Comparison of ENCODE assay signal across 1 cellular context in the genomic region with DNA sequence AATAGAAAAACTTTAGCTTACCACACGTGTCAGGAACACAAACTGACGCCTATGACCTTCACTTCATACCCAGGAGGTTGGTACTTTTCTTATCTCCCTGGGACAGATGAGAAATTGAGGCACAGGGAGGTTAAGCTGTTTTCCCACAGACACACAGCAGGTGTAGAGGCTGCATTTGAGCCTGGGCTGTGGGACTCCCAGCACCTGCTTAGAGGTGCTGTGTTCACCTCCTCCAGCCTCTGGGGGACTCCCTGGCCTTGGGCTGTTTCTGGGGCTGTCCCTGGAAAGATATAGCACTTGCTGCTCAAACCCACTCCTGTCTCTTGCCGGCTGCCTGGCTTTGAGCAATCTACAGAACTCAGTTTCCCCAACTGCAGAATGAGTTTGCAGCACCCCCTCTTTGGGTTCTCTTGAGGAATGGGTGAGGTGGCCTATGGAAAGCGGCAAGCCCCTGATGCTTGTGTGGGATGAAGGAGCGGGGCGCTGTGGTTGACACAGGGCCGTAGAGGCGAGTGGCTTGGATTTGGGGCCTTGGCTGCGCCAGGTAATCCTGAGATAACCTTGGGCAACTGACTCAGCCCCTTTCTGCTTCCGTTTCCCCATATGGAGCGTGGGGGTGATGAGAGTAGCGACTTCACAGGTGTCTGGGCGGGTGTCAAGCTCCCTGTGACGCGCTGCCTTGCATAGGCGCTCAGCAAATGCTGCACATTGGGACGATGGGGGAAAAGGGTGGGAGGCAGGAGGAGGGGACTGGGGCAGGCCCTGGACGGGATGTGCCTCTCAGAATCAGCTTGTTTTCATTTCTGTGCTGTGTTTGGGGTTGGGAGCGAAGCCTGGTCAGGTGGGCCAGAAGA.
TF ChIP-seq lines count a peak whose summit lies in the region.

No MANE protein-coding gene starts in this region.

TF ChIP-seq in GM12878, 131 proteins besides CTCF, POLR2A, EP300 and RAD21 (continues in another document):
- TF ChIP-seq, protein P1, sequence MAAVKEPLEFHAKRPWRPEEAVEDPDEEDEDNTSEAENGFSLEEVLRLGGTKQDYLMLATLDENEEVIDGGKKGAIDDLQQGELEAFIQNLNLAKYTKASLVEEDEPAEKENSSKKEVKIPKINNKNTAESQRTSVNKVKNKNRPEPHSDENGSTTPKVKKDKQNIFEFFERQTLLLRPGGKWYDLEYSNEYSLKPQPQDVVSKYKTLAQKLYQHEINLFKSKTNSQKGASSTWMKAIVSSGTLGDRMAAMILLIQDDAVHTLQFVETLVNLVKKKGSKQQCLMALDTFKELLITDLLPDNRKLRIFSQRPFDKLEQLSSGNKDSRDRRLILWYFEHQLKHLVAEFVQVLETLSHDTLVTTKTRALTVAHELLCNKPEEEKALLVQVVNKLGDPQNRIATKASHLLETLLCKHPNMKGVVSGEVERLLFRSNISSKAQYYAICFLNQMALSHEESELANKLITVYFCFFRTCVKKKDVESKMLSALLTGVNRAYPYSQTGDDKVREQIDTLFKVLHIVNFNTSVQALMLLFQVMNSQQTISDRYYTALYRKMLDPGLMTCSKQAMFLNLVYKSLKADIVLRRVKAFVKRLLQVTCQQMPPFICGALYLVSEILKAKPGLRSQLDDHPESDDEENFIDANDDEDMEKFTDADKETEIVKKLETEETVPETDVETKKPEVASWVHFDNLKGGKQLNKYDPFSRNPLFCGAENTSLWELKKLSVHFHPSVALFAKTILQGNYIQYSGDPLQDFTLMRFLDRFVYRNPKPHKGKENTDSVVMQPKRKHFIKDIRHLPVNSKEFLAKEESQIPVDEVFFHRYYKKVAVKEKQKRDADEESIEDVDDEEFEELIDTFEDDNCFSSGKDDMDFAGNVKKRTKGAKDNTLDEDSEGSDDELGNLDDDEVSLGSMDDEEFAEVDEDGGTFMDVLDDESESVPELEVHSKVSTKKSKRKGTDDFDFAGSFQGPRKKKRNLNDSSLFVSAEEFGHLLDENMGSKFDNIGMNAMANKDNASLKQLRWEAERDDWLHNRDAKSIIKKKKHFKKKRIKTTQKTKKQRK (IDR thresholded peaks at IDR 0.05; ENCODE audit: low read depth, low read length), result no peak
- TF ChIP-seq POLR2AphosphoS2 (IDR thresholded peaks at IDR 0.05; ENCODE audit: low read depth, low read length) (no peak), SMARCA5 (IDR thresholded peaks at IDR 0.05) (0 out of 2 replicates have a peak, but pooled peaks have one; percentile 62), TARDBP (IDR thresholded peaks at IDR 0.05; ENCODE audit: borderline replicate concordance) (no peak), ASH2L (IDR thresholded peaks at IDR 0.05; ENCODE audit: borderline replicate concordance, low read depth) (no peak), DPF2 (IDR thresholded peaks at IDR 0.05) (0 out of 2 replicates have a peak, but pooled peaks have one; percentile 38), ETV6 (conservative IDR thresholded peaks at IDR 0.05 in 1 of 2, IDR thresholded peaks at IDR 0.05 in 1 of 2; ENCODE audit: borderline replicate concordance in 1 of 2, low read depth in 1 of 2) (no peak), SUZ12 (IDR thresholded peaks at IDR 0.05; ENCODE audit: unreplicated experiment) (no peak), PML (IDR thresholded peaks at IDR 0.05; ENCODE audit: low read length) (no peak), CHD1 (IDR thresholded peaks at IDR 0.05; ENCODE audit: low read depth, low read length) (no peak), MTA3 (IDR thresholded peaks at IDR 0.05; ENCODE audit: borderline replicate concordance, low read length) (no peak), KAT2A (conservative IDR thresholded peaks at IDR 0.05; ENCODE audit: control insufficient read depth, low read depth, low read length) (no peak), SRF (IDR thresholded peaks at IDR 0.05; ENCODE audit: low read depth in 2 of 2, low read length in 2 of 2) (peak; percentile 82 to 92), KDM1A (IDR thresholded peaks at IDR 0.05; ENCODE audit: borderline replicate concordance) (no peak), PAX5 (IDR thresholded peaks at IDR 0.05; ENCODE audit: borderline replicate concordance, low read depth, low read length) (no peak), TCF3 (IDR thresholded peaks at IDR 0.05; ENCODE audit: borderline replicate concordance, insufficient read depth, low read depth, low read length) (no peak), NFXL1 (IDR thresholded peaks at IDR 0.05; ENCODE audit: borderline replicate concordance) (0 out of 2 replicates have a peak, but pooled peaks have one; percentile 50), NR2C2 (IDR thresholded peaks at IDR 0.05; ENCODE audit: borderline replicate concordance, control insufficient read depth, insufficient read length, low read depth) (no peak), EZH2 (IDR thresholded peaks at IDR 0.05; ENCODE audit: borderline replicate concordance, control insufficient read depth, low read depth, low read length) (no peak), TCF7 (IDR thresholded peaks at IDR 0.05; ENCODE audit: borderline replicate concordance) (no peak), HDAC6 (IDR thresholded peaks at IDR 0.05; ENCODE audit: unreplicated experiment) (no peak), CBX3 (IDR thresholded peaks at IDR 0.05; ENCODE audit: borderline replicate concordance, low read depth) (no peak), LARP7 (IDR thresholded peaks at IDR 0.05) (no peak), GABPA (IDR thresholded peaks at IDR 0.05; ENCODE audit: low read depth) (no peak), JUND (IDR thresholded peaks at IDR 0.05; ENCODE audit: low read depth, low read length) (no peak), SMAD5 (IDR thresholded peaks at IDR 0.05; ENCODE audit: low read depth) (no peak)
- TF ChIP-seq, protein P2, sequence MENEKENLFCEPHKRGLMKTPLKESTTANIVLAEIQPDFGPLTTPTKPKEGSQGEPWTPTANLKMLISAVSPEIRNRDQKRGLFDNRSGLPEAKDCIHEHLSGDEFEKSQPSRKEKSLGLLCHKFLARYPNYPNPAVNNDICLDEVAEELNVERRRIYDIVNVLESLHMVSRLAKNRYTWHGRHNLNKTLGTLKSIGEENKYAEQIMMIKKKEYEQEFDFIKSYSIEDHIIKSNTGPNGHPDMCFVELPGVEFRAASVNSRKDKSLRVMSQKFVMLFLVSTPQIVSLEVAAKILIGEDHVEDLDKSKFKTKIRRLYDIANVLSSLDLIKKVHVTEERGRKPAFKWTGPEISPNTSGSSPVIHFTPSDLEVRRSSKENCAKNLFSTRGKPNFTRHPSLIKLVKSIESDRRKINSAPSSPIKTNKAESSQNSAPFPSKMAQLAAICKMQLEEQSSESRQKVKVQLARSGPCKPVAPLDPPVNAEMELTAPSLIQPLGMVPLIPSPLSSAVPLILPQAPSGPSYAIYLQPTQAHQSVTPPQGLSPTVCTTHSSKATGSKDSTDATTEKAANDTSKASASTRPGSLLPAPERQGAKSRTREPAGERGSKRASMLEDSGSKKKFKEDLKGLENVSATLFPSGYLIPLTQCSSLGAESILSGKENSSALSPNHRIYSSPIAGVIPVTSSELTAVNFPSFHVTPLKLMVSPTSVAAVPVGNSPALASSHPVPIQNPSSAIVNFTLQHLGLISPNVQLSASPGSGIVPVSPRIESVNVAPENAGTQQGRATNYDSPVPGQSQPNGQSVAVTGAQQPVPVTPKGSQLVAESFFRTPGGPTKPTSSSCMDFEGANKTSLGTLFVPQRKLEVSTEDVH (IDR thresholded peaks at IDR 0.05; ENCODE audit: low read depth, partially characterized antibody), result no peak
- TF ChIP-seq, protein P3, sequence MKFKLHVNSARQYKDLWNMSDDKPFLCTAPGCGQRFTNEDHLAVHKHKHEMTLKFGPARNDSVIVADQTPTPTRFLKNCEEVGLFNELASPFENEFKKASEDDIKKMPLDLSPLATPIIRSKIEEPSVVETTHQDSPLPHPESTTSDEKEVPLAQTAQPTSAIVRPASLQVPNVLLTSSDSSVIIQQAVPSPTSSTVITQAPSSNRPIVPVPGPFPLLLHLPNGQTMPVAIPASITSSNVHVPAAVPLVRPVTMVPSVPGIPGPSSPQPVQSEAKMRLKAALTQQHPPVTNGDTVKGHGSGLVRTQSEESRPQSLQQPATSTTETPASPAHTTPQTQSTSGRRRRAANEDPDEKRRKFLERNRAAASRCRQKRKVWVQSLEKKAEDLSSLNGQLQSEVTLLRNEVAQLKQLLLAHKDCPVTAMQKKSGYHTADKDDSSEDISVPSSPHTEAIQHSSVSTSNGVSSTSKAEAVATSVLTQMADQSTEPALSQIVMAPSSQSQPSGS (IDR thresholded peaks at IDR 0.05; ENCODE audit: low read length), result no peak
- TF ChIP-seq, protein P4, sequence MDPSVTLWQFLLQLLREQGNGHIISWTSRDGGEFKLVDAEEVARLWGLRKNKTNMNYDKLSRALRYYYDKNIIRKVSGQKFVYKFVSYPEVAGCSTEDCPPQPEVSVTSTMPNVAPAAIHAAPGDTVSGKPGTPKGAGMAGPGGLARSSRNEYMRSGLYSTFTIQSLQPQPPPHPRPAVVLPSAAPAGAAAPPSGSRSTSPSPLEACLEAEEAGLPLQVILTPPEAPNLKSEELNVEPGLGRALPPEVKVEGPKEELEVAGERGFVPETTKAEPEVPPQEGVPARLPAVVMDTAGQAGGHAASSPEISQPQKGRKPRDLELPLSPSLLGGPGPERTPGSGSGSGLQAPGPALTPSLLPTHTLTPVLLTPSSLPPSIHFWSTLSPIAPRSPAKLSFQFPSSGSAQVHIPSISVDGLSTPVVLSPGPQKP (IDR thresholded peaks at IDR 0.05; ENCODE audit: low read depth, low read length), result no peak
- TF ChIP-seq, protein P5, sequence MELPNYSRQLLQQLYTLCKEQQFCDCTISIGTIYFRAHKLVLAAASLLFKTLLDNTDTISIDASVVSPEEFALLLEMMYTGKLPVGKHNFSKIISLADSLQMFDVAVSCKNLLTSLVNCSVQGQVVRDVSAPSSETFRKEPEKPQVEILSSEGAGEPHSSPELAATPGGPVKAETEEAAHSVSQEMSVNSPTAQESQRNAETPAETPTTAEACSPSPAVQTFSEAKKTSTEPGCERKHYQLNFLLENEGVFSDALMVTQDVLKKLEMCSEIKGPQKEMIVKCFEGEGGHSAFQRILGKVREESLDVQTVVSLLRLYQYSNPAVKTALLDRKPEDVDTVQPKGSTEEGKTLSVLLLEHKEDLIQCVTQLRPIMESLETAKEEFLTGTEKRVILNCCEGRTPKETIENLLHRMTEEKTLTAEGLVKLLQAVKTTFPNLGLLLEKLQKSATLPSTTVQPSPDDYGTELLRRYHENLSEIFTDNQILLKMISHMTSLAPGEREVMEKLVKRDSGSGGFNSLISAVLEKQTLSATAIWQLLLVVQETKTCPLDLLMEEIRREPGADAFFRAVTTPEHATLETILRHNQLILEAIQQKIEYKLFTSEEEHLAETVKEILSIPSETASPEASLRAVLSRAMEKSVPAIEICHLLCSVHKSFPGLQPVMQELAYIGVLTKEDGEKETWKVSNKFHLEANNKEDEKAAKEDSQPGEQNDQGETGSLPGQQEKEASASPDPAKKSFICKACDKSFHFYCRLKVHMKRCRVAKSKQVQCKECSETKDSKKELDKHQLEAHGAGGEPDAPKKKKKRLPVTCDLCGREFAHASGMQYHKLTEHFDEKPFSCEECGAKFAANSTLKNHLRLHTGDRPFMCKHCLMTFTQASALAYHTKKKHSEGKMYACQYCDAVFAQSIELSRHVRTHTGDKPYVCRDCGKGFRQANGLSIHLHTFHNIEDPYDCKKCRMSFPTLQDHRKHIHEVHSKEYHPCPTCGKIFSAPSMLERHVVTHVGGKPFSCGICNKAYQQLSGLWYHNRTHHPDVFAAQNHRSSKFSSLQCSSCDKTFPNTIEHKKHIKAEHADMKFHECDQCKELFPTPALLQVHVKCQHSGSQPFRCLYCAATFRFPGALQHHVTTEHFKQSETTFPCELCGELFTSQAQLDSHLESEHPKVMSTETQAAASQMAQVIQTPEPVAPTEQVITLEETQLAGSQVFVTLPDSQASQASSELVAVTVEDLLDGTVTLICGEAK (IDR thresholded peaks at IDR 0.05; ENCODE audit: borderline replicate concordance), result no peak
- TF ChIP-seq, protein P6, sequence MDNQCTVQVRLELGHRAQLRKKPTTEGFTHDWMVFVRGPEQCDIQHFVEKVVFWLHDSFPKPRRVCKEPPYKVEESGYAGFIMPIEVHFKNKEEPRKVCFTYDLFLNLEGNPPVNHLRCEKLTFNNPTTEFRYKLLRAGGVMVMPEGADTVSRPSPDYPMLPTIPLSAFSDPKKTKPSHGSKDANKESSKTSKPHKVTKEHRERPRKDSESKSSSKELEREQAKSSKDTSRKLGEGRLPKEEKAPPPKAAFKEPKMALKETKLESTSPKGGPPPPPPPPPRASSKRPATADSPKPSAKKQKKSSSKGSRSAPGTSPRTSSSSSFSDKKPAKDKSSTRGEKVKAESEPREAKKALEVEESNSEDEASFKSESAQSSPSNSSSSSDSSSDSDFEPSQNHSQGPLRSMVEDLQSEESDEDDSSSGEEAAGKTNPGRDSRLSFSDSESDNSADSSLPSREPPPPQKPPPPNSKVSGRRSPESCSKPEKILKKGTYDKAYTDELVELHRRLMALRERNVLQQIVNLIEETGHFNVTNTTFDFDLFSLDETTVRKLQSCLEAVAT (IDR thresholded peaks at IDR 0.05), result peak; percentile 62; the same call in 1 of the 2 replicates
- TF ChIP-seq, protein P7, sequence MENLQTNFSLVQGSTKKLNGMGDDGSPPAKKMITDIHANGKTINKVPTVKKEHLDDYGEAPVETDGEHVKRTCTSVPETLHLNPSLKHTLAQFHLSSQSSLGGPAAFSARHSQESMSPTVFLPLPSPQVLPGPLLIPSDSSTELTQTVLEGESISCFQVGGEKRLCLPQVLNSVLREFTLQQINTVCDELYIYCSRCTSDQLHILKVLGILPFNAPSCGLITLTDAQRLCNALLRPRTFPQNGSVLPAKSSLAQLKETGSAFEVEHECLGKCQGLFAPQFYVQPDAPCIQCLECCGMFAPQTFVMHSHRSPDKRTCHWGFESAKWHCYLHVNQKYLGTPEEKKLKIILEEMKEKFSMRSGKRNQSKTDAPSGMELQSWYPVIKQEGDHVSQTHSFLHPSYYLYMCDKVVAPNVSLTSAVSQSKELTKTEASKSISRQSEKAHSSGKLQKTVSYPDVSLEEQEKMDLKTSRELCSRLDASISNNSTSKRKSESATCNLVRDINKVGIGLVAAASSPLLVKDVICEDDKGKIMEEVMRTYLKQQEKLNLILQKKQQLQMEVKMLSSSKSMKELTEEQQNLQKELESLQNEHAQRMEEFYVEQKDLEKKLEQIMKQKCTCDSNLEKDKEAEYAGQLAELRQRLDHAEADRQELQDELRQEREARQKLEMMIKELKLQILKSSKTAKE (IDR thresholded peaks at IDR 0.05; ENCODE audit: low read depth, poor library complexity, severe bottlenecking), result no peak
- TF ChIP-seq, protein P8, sequence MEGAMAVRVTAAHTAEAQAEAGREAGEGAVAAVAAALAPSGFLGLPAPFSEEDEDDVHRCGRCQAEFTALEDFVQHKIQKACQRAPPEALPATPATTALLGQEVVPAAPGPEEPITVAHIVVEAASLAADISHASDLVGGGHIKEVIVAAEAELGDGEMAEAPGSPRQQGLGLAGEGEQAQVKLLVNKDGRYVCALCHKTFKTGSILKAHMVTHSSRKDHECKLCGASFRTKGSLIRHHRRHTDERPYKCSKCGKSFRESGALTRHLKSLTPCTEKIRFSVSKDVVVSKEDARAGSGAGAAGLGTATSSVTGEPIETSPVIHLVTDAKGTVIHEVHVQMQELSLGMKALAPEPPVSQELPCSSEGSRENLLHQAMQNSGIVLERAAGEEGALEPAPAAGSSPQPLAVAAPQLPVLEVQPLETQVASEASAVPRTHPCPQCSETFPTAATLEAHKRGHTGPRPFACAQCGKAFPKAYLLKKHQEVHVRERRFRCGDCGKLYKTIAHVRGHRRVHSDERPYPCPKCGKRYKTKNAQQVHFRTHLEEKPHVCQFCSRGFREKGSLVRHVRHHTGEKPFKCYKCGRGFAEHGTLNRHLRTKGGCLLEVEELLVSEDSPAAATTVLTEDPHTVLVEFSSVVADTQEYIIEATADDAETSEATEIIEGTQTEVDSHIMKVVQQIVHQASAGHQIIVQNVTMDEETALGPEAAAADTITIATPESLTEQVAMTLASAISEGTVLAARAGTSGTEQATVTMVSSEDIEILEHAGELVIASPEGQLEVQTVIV (IDR thresholded peaks at IDR 0.05; ENCODE audit: borderline replicate concordance, partially characterized antibody), result no peak
